ENCODE assay signal across 7 cellular contexts in the genomic region with DNA sequence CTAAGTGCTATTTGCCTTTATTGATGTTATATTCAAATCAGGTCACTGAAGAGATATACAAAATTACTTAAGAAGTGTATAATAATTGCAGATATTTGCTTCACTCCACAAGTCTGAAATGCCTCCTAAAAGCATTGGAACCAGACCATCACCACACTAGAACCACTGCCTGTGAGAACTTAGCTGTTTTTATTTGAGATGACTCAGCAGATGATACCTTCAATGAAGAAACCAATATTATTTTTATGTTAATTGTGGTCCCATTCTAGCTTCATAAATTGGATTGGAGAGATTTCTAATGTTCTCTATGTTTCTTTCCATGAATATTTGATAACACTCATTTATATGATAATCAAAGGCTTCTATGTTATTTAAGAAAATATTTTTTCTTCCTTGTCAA.
"Had no signal": no experiment of that assay in that cellular context is flagged by ENCODE, and none has a peak within 500 bp of the region (broad histone marks: within the 10 kb centered on the region; RNA-seq: fewer than 3 reads in every experiment).

No MANE protein-coding gene starts in this region.

- FAIRE-seq: H1, H54, HTR-8/SVneo had no signal

- H3K4me2 ChIP-seq: GM23338 had no signal

- H3K4me3 ChIP-seq: GM23338 had no signal

- ATAC-seq: GM23338 had no signal

- DNase-seq: H9, HCEC 1CT, KBM-7 had no signal
